In genomic region chr17:78731904-78732303, GRCh38 we compare ENCODE assay signal across 21 cellular contexts. TPM values are rescaled to one million over a fixed set of nuclear protein-coding genes. Genes with fewer than 3 reads are reported as not detected.
DNase-seq lines count a peak whose midpoint lies in the region; ATAC-seq and TF ChIP-seq lines count a peak whose summit lies in the region.
"Had no signal": no experiment of that assay in that cellular context is flagged by ENCODE, and none has a peak within 500 bp of the region (broad histone marks: within the 10 kb centered on the region; RNA-seq: fewer than 3 reads in every experiment).

No MANE protein-coding gene starts in this region.

- peak overlapping the region; percentile 42 for H3K4me3 Mint-ChIP-seq in activated naive CD4-positive, alpha-beta T cell treated with anti-CD3 and anti-CD28 coated beads, Interleukin-2, amount 50 U/mL, for 24 hours
- no peak overlapping the region for H3K4me3 Mint-ChIP-seq in activated naive CD4-positive, alpha-beta T cell treated with anti-CD3 and anti-CD28 coated beads, Interleukin-2, amount 10 ng/mL, durations not matched to agents 7 days and 5 days
- H3K4me3 Mint-ChIP-seq in central memory CD8-positive, alpha-beta T cell: peak overlapping the region; percentile 39
- peak overlapping the region; percentile 76 for H3K4me3 Mint-ChIP-seq in stimulated activated memory B cell treated with anti-CD40 and anti-IgM and Interleukin-4, amounts not matched to agents 10 μg/mL and 1 μg/mL and 100 μg/mL, for 72 hours

- no peaks in the 10 kb centered on the region for H3K9me3 ChIP-seq in OCI-LY7 (ENCODE audit: low read length)
- H3K9me3 ChIP-seq: ovary, SJSA1, thoracic aorta had no signal

- H3K4me1 ChIP-seq in OCI-LY7 (ENCODE audit: insufficient read depth, low read length, poor library complexity, severe bottlenecking): peaks cover 85% of the 10 kb centered on the region

- ATAC-seq in central memory CD8-positive, alpha-beta T cell (replicated peaks; ENCODE audit: extremely low read depth, poor library complexity, severe bottlenecking): no peak
- no peak for ATAC-seq in stimulated activated memory B cell treated with anti-CD40 and anti-IgM and Interleukin-4, amounts not matched to agents 10 μg/mL and 1 μg/mL and 100 μg/mL, for 72 hours
- ATAC-seq: foreskin keratinocyte, K562, left cardiac atrium had no signal

- H2AFZ ChIP-seq in OCI-LY7 (ENCODE audit: low read length): no peak overlapping the region

- H3K27me3 Mint-ChIP-seq in activated naive CD4-positive, alpha-beta T cell treated with anti-CD3 and anti-CD28 coated beads, Interleukin-2, amount 50 U/mL, for 24 hours: no peaks in the 10 kb centered on the region
- no peaks in the 10 kb centered on the region for H3K27me3 Mint-ChIP-seq in activated naive CD4-positive, alpha-beta T cell treated with anti-CD3 and anti-CD28 coated beads, Interleukin-2, amount 10 ng/mL, durations not matched to agents 7 days and 5 days
- no peaks in the 10 kb centered on the region for H3K27me3 Mint-ChIP-seq in central memory CD8-positive, alpha-beta T cell
- H3K27me3 Mint-ChIP-seq in stimulated activated memory B cell treated with anti-CD40 and anti-IgM and Interleukin-4, amounts not matched to agents 10 μg/mL and 1 μg/mL and 100 μg/mL, for 72 hours: no peaks in the 10 kb centered on the region

- H3K4me1 Mint-ChIP-seq in activated naive CD4-positive, alpha-beta T cell treated with anti-CD3 and anti-CD28 coated beads, Interleukin-2, amount 50 U/mL, for 24 hours: peaks cover 90% of the 10 kb centered on the region
- peaks cover 85% of the 10 kb centered on the region for H3K4me1 Mint-ChIP-seq in activated naive CD4-positive, alpha-beta T cell treated with anti-CD3 and anti-CD28 coated beads, Interleukin-2, amount 10 ng/mL, durations not matched to agents 7 days and 5 days
- peaks cover 84% of the 10 kb centered on the region for H3K4me1 Mint-ChIP-seq in central memory CD8-positive, alpha-beta T cell
- peaks cover 68% of the 10 kb centered on the region for H3K4me1 Mint-ChIP-seq in stimulated activated memory B cell treated with anti-CD40 and anti-IgM and Interleukin-4, amounts not matched to agents 10 μg/mL and 1 μg/mL and 100 μg/mL, for 72 hours

- H4K20me1 ChIP-seq in OCI-LY7 (ENCODE audit: insufficient read depth, low read length): peaks cover 21% of the 10 kb centered on the region; the same call in 1 of the 2 replicates

- BruUV-seq in OCI-LY7 (replicated peaks; lab: Mats Ljungman, UMichigan): TSS peak; percentile 11

- peaks cover 17% of the 10 kb centered on the region; the same call in 1 of the 2 replicates for H3K36me3 ChIP-seq in OCI-LY7 (ENCODE audit: insufficient read depth, low read length)
- H3K36me3 ChIP-seq: brain microvascular endothelial cell, ovary, SJSA1, thoracic aorta had no signal

- H3K79me2 ChIP-seq in OCI-LY7 (ENCODE audit: insufficient read depth, low read depth, low read length): peaks cover 100% of the 10 kb centered on the region

- CTCF ChIA-PET in activated naive CD4-positive, alpha-beta T cell treated with anti-CD3 and anti-CD28 coated beads, Interleukin-2, amount 10 ng/mL, durations not matched to agents 7 days and 5 days (lab: Charles Lee): no interaction called here
- CTCF ChIA-PET in OCI-LY7 (lab: Charles Lee; ENCODE audit: unreplicated experiment): no interaction called here

- no peaks in the 10 kb centered on the region for H3K36me3 Mint-ChIP-seq in activated naive CD4-positive, alpha-beta T cell treated with anti-CD3 and anti-CD28 coated beads, Interleukin-2, amount 50 U/mL, for 24 hours
- H3K36me3 Mint-ChIP-seq in activated naive CD4-positive, alpha-beta T cell treated with anti-CD3 and anti-CD28 coated beads, Interleukin-2, amount 10 ng/mL, durations not matched to agents 7 days and 5 days: peaks cover 37% of the 10 kb centered on the region
- H3K36me3 Mint-ChIP-seq in central memory CD8-positive, alpha-beta T cell (ENCODE audit: insufficient read depth): peaks cover 39% of the 10 kb centered on the region
- peaks cover 68% of the 10 kb centered on the region for H3K36me3 Mint-ChIP-seq in stimulated activated memory B cell treated with anti-CD40 and anti-IgM and Interleukin-4, amounts not matched to agents 10 μg/mL and 1 μg/mL and 100 μg/mL, for 72 hours

- POLR2A ChIA-PET in OCI-LY7 (lab: Charles Lee): no interaction called here

- H3K27ac Mint-ChIP-seq in activated naive CD4-positive, alpha-beta T cell treated with anti-CD3 and anti-CD28 coated beads, Interleukin-2, amount 50 U/mL, for 24 hours: peak overlapping the region; percentile 80
- no peak overlapping the region for H3K27ac Mint-ChIP-seq in activated naive CD4-positive, alpha-beta T cell treated with anti-CD3 and anti-CD28 coated beads, Interleukin-2, amount 10 ng/mL, durations not matched to agents 7 days and 5 days
- H3K27ac Mint-ChIP-seq in central memory CD8-positive, alpha-beta T cell (ENCODE audit: low read depth): no peak overlapping the region
- H3K27ac Mint-ChIP-seq in stimulated activated memory B cell treated with anti-CD40 and anti-IgM and Interleukin-4, amounts not matched to agents 10 μg/mL and 1 μg/mL and 100 μg/mL, for 72 hours: peak overlapping the region; percentile 95

- intact Hi-C loops in OCI-LY7 (cut with micrococcal nuclease; ENCODE audit: unreplicated experiment): loop anchor here (10.0 kb wide), 1 partner anchor 1267 kb away; no protein-coding TSS in a partner anchor

- peak overlapping the region; percentile 46 for H3K27ac ChIP-seq in OCI-LY7 (ENCODE audit: low read depth, low read length, poor library complexity, severe bottlenecking)
- H3K27ac ChIP-seq: brain microvascular endothelial cell, foreskin keratinocyte, ovary, SJSA1, thoracic aorta had no signal

- peak overlapping the region; percentile 93 for H3K4me2 ChIP-seq in OCI-LY7 (ENCODE audit: low read length)

- no peaks in the 10 kb centered on the region for H3K9me3 Mint-ChIP-seq in activated naive CD4-positive, alpha-beta T cell treated with anti-CD3 and anti-CD28 coated beads, Interleukin-2, amount 50 U/mL, for 24 hours
- no peaks in the 10 kb centered on the region for H3K9me3 Mint-ChIP-seq in activated naive CD4-positive, alpha-beta T cell treated with anti-CD3 and anti-CD28 coated beads, Interleukin-2, amount 10 ng/mL, durations not matched to agents 7 days and 5 days
- no peaks in the 10 kb centered on the region for H3K9me3 Mint-ChIP-seq in central memory CD8-positive, alpha-beta T cell
- no peaks in the 10 kb centered on the region for H3K9me3 Mint-ChIP-seq in stimulated activated memory B cell treated with anti-CD40 and anti-IgM and Interleukin-4, amounts not matched to agents 10 μg/mL and 1 μg/mL and 100 μg/mL, for 72 hours

- no peaks in the 10 kb centered on the region for H3K9me2 ChIP-seq in OCI-LY7 (ENCODE audit: insufficient read depth, low read length)

- H3K4me3 ChIP-seq in OCI-LY7 (ENCODE audit: low read depth, low read length, poor library complexity, severe bottlenecking): no peak overlapping the region
- H3K4me3 ChIP-seq: K562, ovary, SJSA1, thoracic aorta had no signal

- DNase-seq in activated naive CD4-positive, alpha-beta T cell treated with anti-CD3 and anti-CD28 coated beads, Interleukin-2, amount 10 ng/mL, durations not matched to agents 7 days and 5 days: no peak
- DNase-seq in OCI-LY7 (ENCODE audit: low spot score) (no peak), SIG-M5 (lab: John Stamatoyannopoulos, UW) (no peak), T1000 (lab: John Stamatoyannopoulos, UW) (no peak), NCI-H2029 treated with DMSO at 0.1 percent for 48 hours (lab: John Stamatoyannopoulos, UW) (no peak)
- no peak for DNase-seq in central memory CD8-positive, alpha-beta T cell (ENCODE audit: low spot score in 2 of 2)
- DNase-seq: activated CD4-positive, alpha-beta T cell treated with anti-CD3 and anti-CD28 coated beads, Interleukin-2, amount 50 U/mL, for 48 hours; activated gamma-delta T cell; brain microvascular endothelial cell; cortex of kidney; foreskin keratinocyte; GF-D8; HCEC 1CT; left cardiac atrium; NCI-H2081; ovary had no signal

- no peak for TF ChIP-seq CTCF in OCI-LY7 (conservative IDR thresholded peaks at IDR 0.05; ENCODE audit: low read length)

RNA-seq across cellular contexts. Expression of gene CYTH1, which starts 50.2 kb away (rescaled TPM):
- total RNA-seq in OCI-LY7 (2014; rRNA removed; shearing (Covaris generic)): 73.0 and 88.1 TPM in 2 replicates
- total RNA-seq in OCI-LY7 (2022): 148 and 156 TPM in 2 replicates

Comparison
In these comparisons a context has a peak if more than half of its experiments do, and no peak if none do; other contexts are left out.
1. H3K27ac Mint-ChIP-seq: peak in activated naive CD4-positive, alpha-beta T cell treated with anti-CD3 and anti-CD28 coated beads, Interleukin-2, amount 50 U/mL, for 24 hours (single experiment) and stimulated activated memory B cell treated with anti-CD40 and anti-IgM and Interleukin-4, amounts not matched to agents 10 μg/mL and 1 μg/mL and 100 μg/mL, for 72 hours (single experiment); none in activated naive CD4-positive, alpha-beta T cell treated with anti-CD3 and anti-CD28 coated beads, Interleukin-2, amount 10 ng/mL, durations not matched to agents 7 days and 5 days (single experiment) and central memory CD8-positive, alpha-beta T cell (single experiment).